ENCODE assay signal across 12 cellular contexts in the genomic region with DNA sequence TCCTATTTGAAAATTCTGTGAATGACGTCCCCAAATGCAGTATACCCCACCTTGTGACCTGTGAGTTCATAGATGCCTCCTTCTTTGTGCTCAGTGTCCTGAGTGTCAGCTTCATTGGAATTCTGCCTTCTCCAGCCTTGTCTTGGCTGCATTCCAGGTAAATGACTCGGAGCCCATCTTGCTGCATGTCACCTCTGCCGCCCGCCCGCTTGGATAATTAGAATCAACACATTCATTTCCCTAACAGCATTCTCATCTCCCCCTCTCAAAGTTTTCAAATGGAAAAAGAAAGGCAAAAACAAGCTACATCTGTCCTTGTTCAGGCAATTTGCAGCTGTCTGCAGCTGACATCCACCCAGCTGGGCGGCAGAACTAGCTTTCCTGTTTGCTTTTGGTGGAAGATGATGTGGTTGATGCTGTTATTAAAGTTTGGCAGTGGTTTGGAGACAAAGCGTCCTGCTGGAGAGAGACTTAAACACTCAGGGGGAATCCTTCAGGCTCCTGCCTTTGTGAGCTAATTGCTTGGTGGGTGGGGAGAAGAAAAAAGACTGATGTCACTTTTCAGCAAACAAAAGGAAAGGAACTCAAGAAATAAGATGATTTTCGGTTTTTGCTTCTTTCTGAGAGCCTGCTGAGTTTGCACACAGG.
DNase-seq lines count a peak whose midpoint lies in the region; ATAC-seq and TF ChIP-seq lines count a peak whose summit lies in the region.
"Had no signal": no experiment of that assay in that cellular context is flagged by ENCODE, and none has a peak within 500 bp of the region (broad histone marks: within the 10 kb centered on the region; RNA-seq: fewer than 3 reads in every experiment).

No MANE protein-coding gene starts in this region.

- no peaks in the 10 kb centered on the region for H3K36me3 Mint-ChIP-seq in progenitor cell of endocrine pancreas (ENCODE audit: insufficient read depth)

- H3K27me3 ChIP-seq in BE2C = no peaks in the 10 kb centered on the region; the same call in 1 of the 2 replicates
- no peaks in the 10 kb centered on the region for H3K27me3 ChIP-seq in iPS-20b (ENCODE audit: insufficient read depth, low read length)
- H3K27me3 ChIP-seq in ascending aorta = no peaks in the 10 kb centered on the region

- ATAC-seq in GM18502 (IDR thresholded peaks at IDR 0.05; ENCODE audit: poor library complexity, unreplicated experiment) = no peak

- DNase-seq in BE2C (peak; percentile 19), LHCN-M2 (ENCODE audit: low read depth) (peak; percentile 34), NCI-H69 (lab: John Stamatoyannopoulos, UW) (peak; percentile 99), progenitor cell of endocrine pancreas (ENCODE audit: low spot score, unreplicated experiment) (no peak), GM20000 (ENCODE audit: low spot score) (no peak), ascending aorta (ENCODE audit: low spot score in 2 of 2) (no peak)
- DNase-seq: cortex of kidney had no signal

- intact Hi-C loops in ascending aorta (cut with DNase I) = no loop called here

- H3K9ac ChIP-seq in iPS-20b (ENCODE audit: low read depth, low read length) = peak overlapping the region; percentile 46; the same call in 1 of the 2 replicates
- H3K9ac ChIP-seq: KMS-11 had no signal

- H3K27me3 Mint-ChIP-seq in progenitor cell of endocrine pancreas = peaks cover 9% of the 10 kb centered on the region

- H3K4me1 ChIP-seq in BE2C (peaks cover 3% of the 10 kb centered on the region; the same call in 1 of the 2 replicates), iPS-20b (ENCODE audit: insufficient read depth, low read length) (peaks cover 17% of the 10 kb centered on the region; the same call in 1 of the 2 replicates), ascending aorta (no peaks in the 10 kb centered on the region)

- no peak for TF ChIP-seq CTCF in BE2C (IDR thresholded peaks at IDR 0.05; ENCODE audit: low read depth, low read length)
- TF ChIP-seq CTCF in progenitor cell of endocrine pancreas (IDR thresholded peaks at IDR 0.05; ENCODE audit: unreplicated experiment) = no peak
- no peak for TF ChIP-seq CTCF in GM20000 (IDR thresholded peaks at IDR 0.05; ENCODE audit: extremely low read depth, missing control alignments)
- no peak for TF ChIP-seq CTCF in ascending aorta (IDR thresholded peaks at IDR 0.05)

- H3K9me3 ChIP-seq in BE2C (no peaks in the 10 kb centered on the region), iPS-20b (ENCODE audit: insufficient read depth, low read depth, low read length) (no peaks in the 10 kb centered on the region), ascending aorta (no peaks in the 10 kb centered on the region)

- H3K4me1 Mint-ChIP-seq in progenitor cell of endocrine pancreas (ENCODE audit: low read depth) = peaks cover 11% of the 10 kb centered on the region

- H3K27ac ChIP-seq in iPS-20b (ENCODE audit: low read length) (peak overlapping the region; percentile 30), ascending aorta (no peak overlapping the region)
- H3K27ac ChIP-seq: KMS-11 had no signal

- peaks cover under 1% of the 10 kb centered on the region for H3K9me3 Mint-ChIP-seq in progenitor cell of endocrine pancreas (ENCODE audit: low read depth)
- H3K9me3 Mint-ChIP-seq: T-helper 2 cell treated with Interferon-gamma antibody and Interleukin-4, amounts not matched to agents 5 μg/mL and 100 μg/mL, for 36 hours had no signal

- no peak overlapping the region; the same call in 1 of the 2 replicates for H3K4me3 ChIP-seq in BE2C (ENCODE audit: low read depth, low read length)
- H3K4me3 ChIP-seq in iPS-20b (ENCODE audit: low read length) = peak overlapping the region; percentile 36
- no peak overlapping the region for H3K4me3 ChIP-seq in ascending aorta
- H3K4me3 ChIP-seq: lung had no signal

- no peaks in the 10 kb centered on the region for H3K36me3 ChIP-seq in BE2C
- H3K36me3 ChIP-seq in iPS-20b (ENCODE audit: insufficient read depth, low read depth, low read length) = no peaks in the 10 kb centered on the region
- H3K36me3 ChIP-seq in ascending aorta = peaks cover 0 to 12% of the 10 kb centered on the region in 2 donors

- no peak overlapping the region for H3K27ac Mint-ChIP-seq in progenitor cell of endocrine pancreas
- H3K27ac Mint-ChIP-seq: T-helper 2 cell treated with Interferon-gamma antibody and Interleukin-4, amounts not matched to agents 5 μg/mL and 100 μg/mL, for 36 hours had no signal

- H3K4me3 Mint-ChIP-seq in progenitor cell of endocrine pancreas (ENCODE audit: low read depth) = no peak overlapping the region
- H3K4me3 Mint-ChIP-seq: T-helper 2 cell treated with Interferon-gamma antibody and Interleukin-4, amounts not matched to agents 5 μg/mL and 100 μg/mL, for 36 hours had no signal

Comparison
In these comparisons a context has a peak if more than half of its experiments do, and no peak if none do; other contexts are left out.
1. DNase-seq: peak in BE2C (single experiment), LHCN-M2 (single experiment) and NCI-H69 (single experiment); none in progenitor cell of endocrine pancreas (single experiment), GM20000 (single experiment) and ascending aorta (0 of 2).